ENCODE assay signal across 16 cellular contexts in the genomic region with DNA sequence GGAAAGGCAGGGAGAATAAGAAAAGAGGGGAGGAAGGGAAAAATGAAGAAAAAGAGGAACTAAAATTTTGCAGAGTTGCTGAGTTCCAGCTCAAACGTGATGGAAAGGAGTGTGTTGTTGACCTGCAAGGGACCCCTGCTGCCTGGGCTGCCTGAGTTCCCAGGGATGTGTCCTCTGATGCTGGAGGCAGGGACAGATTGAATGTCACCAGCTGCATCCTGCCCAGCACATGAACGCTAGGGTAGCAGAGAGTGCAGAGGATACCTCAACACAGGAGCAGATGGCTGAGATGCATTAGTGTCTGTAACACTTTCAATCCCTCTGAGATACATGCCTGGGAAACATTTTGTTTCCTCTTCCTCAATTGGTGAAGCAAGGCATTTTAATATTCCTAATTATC.
DNase-seq lines count a peak whose midpoint lies in the region; FAIRE-seq and TF ChIP-seq lines count a peak whose summit lies in the region.
"Had no signal": no experiment of that assay in that cellular context is flagged by ENCODE, and none has a peak within 500 bp of the region (broad histone marks: within the 10 kb centered on the region; RNA-seq: fewer than 3 reads in every experiment).

No MANE protein-coding gene starts in this region.

- no peak overlapping the region for H2AFZ ChIP-seq in H9 (ENCODE audit: low read length)

- H3K4me3 Mint-ChIP-seq in T-helper 1 cell treated with Interleukin-12 subunit alpha and Interleukin-12 subunit beta and Interleukin-4 antibody, amounts not matched to agents 30 μg/mL and 1 μg/mL, for 36 hours, result no peak overlapping the region
- no peak overlapping the region for H3K4me3 Mint-ChIP-seq in H9
- H3K4me3 Mint-ChIP-seq: activated CD8-positive, alpha-beta T cell treated with anti-CD3 and anti-CD28 coated beads for 36 hours; activated naive CD8-positive, alpha-beta T cell treated with anti-CD3 and anti-CD28 coated beads, Interleukin-2, amount 50 U/mL, for 24 hours had no signal

- H2BK12ac ChIP-seq in H9 (ENCODE audit: insufficient read length, low read depth, low read length), result no peak overlapping the region

- H3K56ac ChIP-seq in H9 (ENCODE audit: insufficient read length, low read depth, low read length), result no peak overlapping the region

- FAIRE-seq in kidney (lab: Jason Lieb, UNC), result no peak

- H3K4me1 ChIP-seq in H9 (ENCODE audit: insufficient read depth, low read length), result peaks cover 22% of the 10 kb centered on the region
- no peaks in the 10 kb centered on the region for H3K4me1 ChIP-seq in kidney (ENCODE audit: control insufficient read depth in 1 of 2, insufficient read depth in 1 of 2, low read depth in 1 of 2, low read length in 2 of 2)
- H3K4me1 ChIP-seq: gastrocnemius medialis, SJSA1 had no signal

- H3K23ac ChIP-seq in H9 (ENCODE audit: insufficient read length, low read depth, low read length), result no peak overlapping the region

- WGBS in H9 (ENCODE audit: extremely low coverage, insufficient read length, low lambda C conversion rate), result no CpG with 5 or more reads among the region's 2 CpGs

- H4K5ac ChIP-seq in H9 (ENCODE audit: insufficient read length, low read depth, low read length), result no peak overlapping the region

- TF ChIP-seq CTCF in H9 (conservative IDR thresholded peaks at IDR 0.05), result no peak
- TF ChIP-seq CTCF in kidney (IDR thresholded peaks at IDR 0.05; ENCODE audit: borderline replicate concordance, extremely low read depth, insufficient read depth), result no peak

- no peaks in the 10 kb centered on the region for H4K20me1 ChIP-seq in H9 (ENCODE audit: control insufficient read depth, insufficient read depth, insufficient read length)

- H2BK5ac ChIP-seq in H9 (ENCODE audit: insufficient read length, low read length), result no peak overlapping the region

- no peak overlapping the region for H2BK15ac ChIP-seq in H9 (ENCODE audit: low read depth, low read length)

- H3K4me3 ChIP-seq in kidney (ENCODE audit: low read length in 2 of 2), result no peak overlapping the region
- H3K4me3 ChIP-seq: gastrocnemius medialis, ovary, SJSA1 had no signal

- no peaks in the 10 kb centered on the region for H3K79me1 ChIP-seq in H9 (ENCODE audit: insufficient read depth, low read depth, low read length, poor library complexity, severe bottlenecking)

- no peak overlapping the region for H3K4ac ChIP-seq in H9 (ENCODE audit: low read depth, low read length)

- no peaks in the 10 kb centered on the region for H3K23me2 ChIP-seq in H9 (ENCODE audit: insufficient read length, low read depth, low read length, poor library complexity, severe bottlenecking)

- H3K14ac ChIP-seq in H9 (ENCODE audit: insufficient read depth, low read length), result no peak overlapping the region

- no peak overlapping the region for H2BK20ac ChIP-seq in H9 (ENCODE audit: low read depth, low read length, poor library complexity, severe bottlenecking)

- no peak overlapping the region for H3K4me2 ChIP-seq in H9 (ENCODE audit: insufficient read depth, insufficient read length, low read length)

- H2BK120ac ChIP-seq in H9 (ENCODE audit: low read depth, low read length, poor library complexity, severe bottlenecking), result no peak overlapping the region

- H3T11ph ChIP-seq in H9 (ENCODE audit: low read length), result no peak overlapping the region

- H3K9me3 ChIP-seq in H9 (ENCODE audit: control insufficient read depth, low read depth, low read length) (no peaks in the 10 kb centered on the region), kidney (ENCODE audit: control insufficient read depth in 1 of 2, low read length in 2 of 2) (no peaks in the 10 kb centered on the region)
- H3K9me3 ChIP-seq: gastrocnemius medialis, ovary, SJSA1 had no signal

- no peak overlapping the region for H3K9ac ChIP-seq in H9 (ENCODE audit: extremely low read depth, insufficient read length, low read length)
- no peak overlapping the region for H3K9ac ChIP-seq in kidney (ENCODE audit: low read length in 2 of 2)

- H3K18ac ChIP-seq in H9 (ENCODE audit: insufficient read length, low read depth, low read length), result no peak overlapping the region

- H4K91ac ChIP-seq in H9 (ENCODE audit: insufficient read length, low read depth, low read length), result no peak overlapping the region

- H3K4me1 Mint-ChIP-seq in T-helper 1 cell treated with Interleukin-12 subunit alpha and Interleukin-12 subunit beta and Interleukin-4 antibody, amounts not matched to agents 30 μg/mL and 1 μg/mL, for 36 hours (ENCODE audit: low read depth), result peaks cover 49% of the 10 kb centered on the region
- H3K4me1 Mint-ChIP-seq in H9, result peaks cover 53 to 54% of the 10 kb centered on the region in 2 experiments

- H3K36me3 Mint-ChIP-seq in T-helper 1 cell treated with Interleukin-12 subunit alpha and Interleukin-12 subunit beta and Interleukin-4 antibody, amounts not matched to agents 30 μg/mL and 1 μg/mL, for 36 hours (ENCODE audit: low read depth), result peaks cover 5% of the 10 kb centered on the region
- no peaks in the 10 kb centered on the region for H3K36me3 Mint-ChIP-seq in H9 (ENCODE audit: insufficient read depth in 1 of 3, low read depth in 3 of 3)

- H4K8ac ChIP-seq in H9 (replicated peaks; ENCODE audit: insufficient read length, low read depth, low read length), result no peak overlapping the region

- no peaks in the 10 kb centered on the region for H3K79me2 ChIP-seq in H9 (ENCODE audit: insufficient read depth, low read length)

- H3K27ac Mint-ChIP-seq in T-helper 1 cell treated with Interleukin-12 subunit alpha and Interleukin-12 subunit beta and Interleukin-4 antibody, amounts not matched to agents 30 μg/mL and 1 μg/mL, for 36 hours, result peak overlapping the region; percentile 52
- H3K27ac Mint-ChIP-seq in H9, result peak overlapping the region in 1 of 3 experiments; percentile 27; a peak in 1 of 7 replicates
- H3K27ac Mint-ChIP-seq: activated CD8-positive, alpha-beta T cell treated with anti-CD3 and anti-CD28 coated beads for 36 hours; activated naive CD8-positive, alpha-beta T cell treated with anti-CD3 and anti-CD28 coated beads, Interleukin-2, amount 50 U/mL, for 24 hours had no signal

- DNase-seq in T-helper 1 cell, result no peak
- peak; percentile 36 for DNase-seq in NCI-H1694 (lab: John Stamatoyannopoulos, UW)
- peak; percentile 41 for DNase-seq in SK-N-DZ (ENCODE audit: low spot score)
- peak; percentile 64 for DNase-seq in retina
- no peak for DNase-seq in H9
- DNase-seq in kidney, result no peak
- no peak for DNase-seq in hypothalamus (lab: John Stamatoyannopoulos, UW)
- DNase-seq: activated CD8-positive, alpha-beta T cell treated with anti-CD3 and anti-CD28 coated beads for 36 hours; activated naive CD8-positive, alpha-beta T cell treated with anti-CD3 and anti-CD28 coated beads, Interleukin-2, amount 50 U/mL, for 24 hours; erythroblast; gastrocnemius medialis; left ventricle myocardium superior; NCI-H2227 treated with DMSO at 0.1 percent for 48 hours; ovary had no signal

- no peaks in the 10 kb centered on the region for H3K36me3 ChIP-seq in kidney (ENCODE audit: control insufficient read depth in 1 of 2, insufficient read depth in 2 of 2, low read length in 2 of 2)
- H3K36me3 ChIP-seq: gastrocnemius medialis, ovary, SJSA1 had no signal

- H3K27ac ChIP-seq in H9 (ENCODE audit: insufficient read length, low read depth, low read length) (no peak overlapping the region), kidney (ENCODE audit: low read depth in 2 of 2, low read length in 2 of 2) (no peak overlapping the region)
- H3K27ac ChIP-seq: gastrocnemius medialis, ovary, SJSA1 had no signal

- H3K9me3 Mint-ChIP-seq in T-helper 1 cell treated with Interleukin-12 subunit alpha and Interleukin-12 subunit beta and Interleukin-4 antibody, amounts not matched to agents 30 μg/mL and 1 μg/mL, for 36 hours, result no peaks in the 10 kb centered on the region
- H3K9me3 Mint-ChIP-seq in H9, result no peaks in the 10 kb centered on the region
- H3K9me3 Mint-ChIP-seq: activated CD8-positive, alpha-beta T cell treated with anti-CD3 and anti-CD28 coated beads for 36 hours; activated naive CD8-positive, alpha-beta T cell treated with anti-CD3 and anti-CD28 coated beads, Interleukin-2, amount 50 U/mL, for 24 hours had no signal

- intact Hi-C loops in kidney (cut with DNase I), result no loop called here

- no peak overlapping the region for H2AK5ac ChIP-seq in H9 (ENCODE audit: insufficient read length, low read length)

- H3K27me3 Mint-ChIP-seq in T-helper 1 cell treated with Interleukin-12 subunit alpha and Interleukin-12 subunit beta and Interleukin-4 antibody, amounts not matched to agents 30 μg/mL and 1 μg/mL, for 36 hours (ENCODE audit: low read depth), result peaks cover 10% of the 10 kb centered on the region
- peaks cover 6% of the 10 kb centered on the region for H3K27me3 Mint-ChIP-seq in H9 (ENCODE audit: low read depth)
- H3K27me3 Mint-ChIP-seq: activated CD8-positive, alpha-beta T cell treated with anti-CD3 and anti-CD28 coated beads for 36 hours; activated naive CD8-positive, alpha-beta T cell treated with anti-CD3 and anti-CD28 coated beads, Interleukin-2, amount 50 U/mL, for 24 hours had no signal

- H3K27me3 ChIP-seq in H9 (ENCODE audit: insufficient read depth, low read length), result no peaks in the 10 kb centered on the region
- H3K27me3 ChIP-seq: ovary, SJSA1 had no signal

Comparison
In these comparisons a context has a peak if more than half of its experiments do, and no peak if none do; other contexts are left out.
1. DNase-seq: peak in NCI-H1694 (single experiment), SK-N-DZ (single experiment) and retina (single experiment); none in T-helper 1 cell (0 of 5), H9 (single experiment), kidney (single experiment) and hypothalamus (0 of 51).